In genomic region chr9:133023117-133023890, GRCh38 we compare ENCODE assay signal across 8 cellular contexts. TPM values are rescaled to one million over a fixed set of nuclear protein-coding genes. Genes with fewer than 3 reads are reported as not detected.
DNase-seq lines count a peak whose midpoint lies in the region; ATAC-seq lines count a peak whose summit lies in the region.

No MANE protein-coding gene starts in this region.

- H3K79me2 ChIP-seq in GM23248 (ENCODE audit: insufficient read depth) = no peaks in the 10 kb centered on the region

- H2AFZ ChIP-seq in GM23248 = no peak overlapping the region

- H3F3A ChIP-seq in GM23248 (ENCODE audit: insufficient read depth) = no peaks in the 10 kb centered on the region

- in situ Hi-C loops in GM23248 (cut with MboI) = no loop called here

- intact Hi-C loops in activated T-helper 1 cell treated with anti-CD3 and anti-CD28 coated beads, Interleukin-12 subunit alpha, Interleukin-12 subunit beta, Interleukin-2, Interleukin-4 antibody, amounts not matched to agents 30 ng/mL and 10 ng/mL and 1 ng/mL, durations not matched to agents 14 hours and 24 hours and 36 hours (cut with micrococcal nuclease) = loop anchor here (2.0 kb wide), 1 partner anchor 79 kb away; the partner anchor contains the start of gene TSC1

- H3K4me2 ChIP-seq in GM23248 (ENCODE audit: unreplicated experiment) = no peak overlapping the region

- peak overlapping the region; percentile 39 for H3K4me3 Mint-ChIP-seq in activated T-helper 1 cell treated with anti-CD3 and anti-CD28 coated beads, Interleukin-12 subunit alpha, Interleukin-12 subunit beta, Interleukin-2, Interleukin-4 antibody, amounts not matched to agents 30 ng/mL and 10 ng/mL and 1 ng/mL, durations not matched to agents 14 hours and 24 hours and 36 hours

- 79 to 84% methylated on average over 26 of the region's 26 CpGs for WGBS in GM23248 (ENCODE audit: low coverage in 1 of 2, low lambda C conversion rate in 2 of 2, missing lambda C conversion rate in 2 of 2), 2 experiments

- no peak overlapping the region for H3K27ac ChIP-seq in GM23248

- no peaks in the 10 kb centered on the region for H4K20me1 ChIP-seq in GM23248 (ENCODE audit: insufficient read depth)

- H3K36me3 ChIP-seq in GM23248 (ENCODE audit: low read depth) = no peaks in the 10 kb centered on the region

- H3K36me3 Mint-ChIP-seq in activated T-helper 1 cell treated with anti-CD3 and anti-CD28 coated beads, Interleukin-12 subunit alpha, Interleukin-12 subunit beta, Interleukin-2, Interleukin-4 antibody, amounts not matched to agents 30 ng/mL and 10 ng/mL and 1 ng/mL, durations not matched to agents 14 hours and 24 hours and 36 hours (ENCODE audit: low read depth) = peaks cover 2% of the 10 kb centered on the region

- H3K4me1 ChIP-seq in GM23248 (ENCODE audit: insufficient read depth) = no peaks in the 10 kb centered on the region

- no peaks in the 10 kb centered on the region; the same call in 1 of the 2 replicates for H3K27me3 ChIP-seq in GM23248 (replicated peaks; ENCODE audit: insufficient read depth)

- no peaks in the 10 kb centered on the region for H3K9me3 Mint-ChIP-seq in activated T-helper 1 cell treated with anti-CD3 and anti-CD28 coated beads, Interleukin-12 subunit alpha, Interleukin-12 subunit beta, Interleukin-2, Interleukin-4 antibody, amounts not matched to agents 30 ng/mL and 10 ng/mL and 1 ng/mL, durations not matched to agents 14 hours and 24 hours and 36 hours

- no peaks in the 10 kb centered on the region for H3K9me3 ChIP-seq in GM23248 (ENCODE audit: low read depth)

- ATAC-seq in HG03097 (IDR thresholded peaks at IDR 0.05; ENCODE audit: low FRiP score, unreplicated experiment) = no peak
- no peak for ATAC-seq in GM21576 (IDR thresholded peaks at IDR 0.05; ENCODE audit: unreplicated experiment)

- H3K9ac ChIP-seq in GM23248 = no peak overlapping the region

- H3K9me2 ChIP-seq in GM23248 (ENCODE audit: insufficient read depth) = no peaks in the 10 kb centered on the region

- peaks cover 33% of the 10 kb centered on the region for H3K4me1 Mint-ChIP-seq in activated T-helper 1 cell treated with anti-CD3 and anti-CD28 coated beads, Interleukin-12 subunit alpha, Interleukin-12 subunit beta, Interleukin-2, Interleukin-4 antibody, amounts not matched to agents 30 ng/mL and 10 ng/mL and 1 ng/mL, durations not matched to agents 14 hours and 24 hours and 36 hours (ENCODE audit: low read depth)

- peak; percentile 27 for DNase-seq in GM23248
- peak; percentile 29 for DNase-seq in NCI-H146 (lab: John Stamatoyannopoulos, UW)
- peak; percentile 46 for DNase-seq in activated T-helper 1 cell treated with anti-CD3 and anti-CD28 coated beads, Interleukin-12 subunit alpha, Interleukin-12 subunit beta, Interleukin-2, Interleukin-4 antibody, amounts not matched to agents 30 ng/mL and 10 ng/mL and 1 ng/mL, durations not matched to agents 14 hours and 24 hours and 36 hours (ENCODE audit: low spot score)
- peak; percentile 65 for DNase-seq in stimulated activated CD4-positive, alpha-beta T cell treated with anti-CD3 and anti-CD28 coated beads, Interleukin-1b, Interleukin-23, amount 100 ng/mL, for 48 hours
- DNase-seq in hypothalamus (lab: John Stamatoyannopoulos, UW) = no peak
- no peak for DNase-seq in NCI-H524 treated with DMSO at 0.1 percent for 48 hours (lab: John Stamatoyannopoulos, UW)

- H3K4me3 ChIP-seq in GM23248 = no peak overlapping the region

- H3K27ac Mint-ChIP-seq in activated T-helper 1 cell treated with anti-CD3 and anti-CD28 coated beads, Interleukin-12 subunit alpha, Interleukin-12 subunit beta, Interleukin-2, Interleukin-4 antibody, amounts not matched to agents 30 ng/mL and 10 ng/mL and 1 ng/mL, durations not matched to agents 14 hours and 24 hours and 36 hours = no peak overlapping the region

- peaks cover 4% of the 10 kb centered on the region for H3K27me3 Mint-ChIP-seq in activated T-helper 1 cell treated with anti-CD3 and anti-CD28 coated beads, Interleukin-12 subunit alpha, Interleukin-12 subunit beta, Interleukin-2, Interleukin-4 antibody, amounts not matched to agents 30 ng/mL and 10 ng/mL and 1 ng/mL, durations not matched to agents 14 hours and 24 hours and 36 hours (ENCODE audit: insufficient read depth)

RNA-seq across cellular contexts. Expression of gene GTF3C5, which starts 7.5 kb away (rescaled TPM):
- 33.6 and 40.1 TPM in 2 replicates for total RNA-seq in GM23248 (2014; rRNA removed; shearing (Covaris generic))
- 33.5 and 34.4 TPM in 2 replicates for polyA plus RNA-seq in GM23248 (2016; fragmentation: Nextera tagmentation; extraction: Ambion mirVana)
- total RNA-seq in activated T-helper 1 cell treated with anti-CD3 and anti-CD28 coated beads, Interleukin-12 subunit alpha, Interleukin-12 subunit beta, Interleukin-2, Interleukin-4 antibody, amounts not matched to agents 30 ng/mL and 10 ng/mL and 1 ng/mL, durations not matched to agents 14 hours and 24 hours and 36 hours = 87.8 and 89.0 TPM in 2 replicates

RNA-seq across cellular contexts. Expression of gene CEL, which starts 38.5 kb away (rescaled TPM):
- total RNA-seq in GM23248 (2014; rRNA removed; shearing (Covaris generic)) = 0.22 TPM in 1 of 2 replicates, not detected in the other
- 0.13 TPM in 1 of 2 replicates, not detected in the other for polyA plus RNA-seq in GM23248 (2016; fragmentation: Nextera tagmentation; extraction: Ambion mirVana)
- 1.8 and 2.0 TPM in 2 replicates for total RNA-seq in activated T-helper 1 cell treated with anti-CD3 and anti-CD28 coated beads, Interleukin-12 subunit alpha, Interleukin-12 subunit beta, Interleukin-2, Interleukin-4 antibody, amounts not matched to agents 30 ng/mL and 10 ng/mL and 1 ng/mL, durations not matched to agents 14 hours and 24 hours and 36 hours

RNA-seq across cellular contexts. Expression of gene GFI1B, which starts 44.8 kb away (rescaled TPM):
- not detected in 2 replicates for total RNA-seq in GM23248 (2014; rRNA removed; shearing (Covaris generic))
- not detected in 2 replicates for polyA plus RNA-seq in GM23248 (2016; fragmentation: Nextera tagmentation; extraction: Ambion mirVana)
- not detected in 2 replicates for total RNA-seq in activated T-helper 1 cell treated with anti-CD3 and anti-CD28 coated beads, Interleukin-12 subunit alpha, Interleukin-12 subunit beta, Interleukin-2, Interleukin-4 antibody, amounts not matched to agents 30 ng/mL and 10 ng/mL and 1 ng/mL, durations not matched to agents 14 hours and 24 hours and 36 hours

Comparison
In these comparisons a context has a peak if more than half of its experiments do, and no peak if none do; other contexts are left out.
1. DNase-seq: peak in GM23248 (single experiment), NCI-H146 (single experiment), activated T-helper 1 cell treated with anti-CD3 and anti-CD28 coated beads, Interleukin-12 subunit alpha, Interleukin-12 subunit beta, Interleukin-2, Interleukin-4 antibody, amounts not matched to agents 30 ng/mL and 10 ng/mL and 1 ng/mL, durations not matched to agents 14 hours and 24 hours and 36 hours (single experiment) and stimulated activated CD4-positive, alpha-beta T cell treated with anti-CD3 and anti-CD28 coated beads, Interleukin-1b, Interleukin-23, amount 100 ng/mL, for 48 hours (single experiment); none in hypothalamus (0 of 51) and NCI-H524 treated with DMSO at 0.1 percent for 48 hours (single experiment).